Comparison of ENCODE assay signal across 9 cellular contexts in the genomic region with DNA sequence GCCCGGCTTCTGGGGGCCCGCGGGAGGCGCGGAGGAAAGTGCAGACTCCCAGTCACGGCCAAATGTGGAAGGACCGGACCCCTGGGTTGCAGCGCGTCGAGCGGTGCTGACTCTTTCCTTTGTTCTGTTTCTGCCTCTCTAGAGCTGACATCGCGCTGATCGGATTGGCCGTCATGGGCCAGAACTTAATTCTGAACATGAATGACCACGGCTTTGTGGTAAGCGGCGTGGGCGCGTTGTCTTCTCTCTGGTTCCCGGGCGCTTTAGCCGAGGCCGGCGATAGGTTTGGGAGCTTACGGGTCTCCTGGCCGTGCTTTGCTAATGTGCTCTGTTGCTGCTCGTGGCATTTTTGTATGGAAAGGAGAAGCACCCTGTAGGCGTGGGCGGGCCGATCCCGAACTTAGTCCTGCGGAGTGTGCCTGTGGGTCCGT. TPM values are rescaled to one million over a fixed set of nuclear protein-coding genes. Genes with fewer than 3 reads are reported as not detected.
DNase-seq lines count a peak whose midpoint lies in the region; ATAC-seq, FAIRE-seq and TF ChIP-seq lines count a peak whose summit lies in the region.
"Had no signal": no experiment of that assay in that cellular context is flagged by ENCODE, and none has a peak within 500 bp of the region (broad histone marks: within the 10 kb centered on the region; RNA-seq: fewer than 3 reads in every experiment).

No MANE protein-coding gene starts in this region.

- 0 to 1% methylated on average over 12 to 34 of the region's 34 CpGs for whole genome bisulfite sequencing in testis, 2 donors

- no peaks in the 10 kb centered on the region for H3K9me3 ChIP-seq in testis

- peak in 2 of 3 experiments; percentile 3 to 8 for DNase-seq in activated CD8-positive, alpha-beta memory T cell treated with anti-CD3 and anti-CD28 coated beads for 48 hours (ENCODE audit: low read depth in 2 of 3, low spot score in 2 of 3)
- DNase-seq in activated CD8-positive, alpha-beta memory T cell treated with anti-CD3 and anti-CD28 coated beads for 24 hours = no peak
- DNase-seq in RCC 7860 (ENCODE audit: low spot score) (peak; percentile 15), medulla oblongata (ENCODE audit: extremely low spot score) (peak; percentile 34), testis (peak; percentile 62)

- no peak for FAIRE-seq in RCC 7860 (lab: Jason Lieb, UNC)
- FAIRE-seq: islet of Langerhans had no signal

- peak overlapping the region; percentile 84 for H3K4me3 Mint-ChIP-seq in dendritic cell treated with granulocyte-macrophage colony-stimulating factor and Interleukin-4, amounts not matched to agents 40 ng/mL and 50 ng/mL, for 4 days

- H3K36me3 Mint-ChIP-seq in dendritic cell treated with granulocyte-macrophage colony-stimulating factor and Interleukin-4, amounts not matched to agents 40 ng/mL and 50 ng/mL, for 4 days (ENCODE audit: low read depth) = peaks cover 61% of the 10 kb centered on the region

- no peaks in the 10 kb centered on the region for H3K9me3 Mint-ChIP-seq in dendritic cell treated with granulocyte-macrophage colony-stimulating factor and Interleukin-4, amounts not matched to agents 40 ng/mL and 50 ng/mL, for 4 days

- no peak for TF ChIP-seq POLR2A in testis (IDR thresholded peaks at IDR 0.05)

- no peak for TF ChIP-seq CTCF in testis (IDR thresholded peaks at IDR 0.05)

- peak overlapping the region; percentile 64 to 89 for H3K4me3 ChIP-seq in testis

- peaks cover 23% of the 10 kb centered on the region for H3K4me1 ChIP-seq in testis

- no peaks in the 10 kb centered on the region for H3K27me3 Mint-ChIP-seq in dendritic cell treated with granulocyte-macrophage colony-stimulating factor and Interleukin-4, amounts not matched to agents 40 ng/mL and 50 ng/mL, for 4 days

- no peaks in the 10 kb centered on the region for H3K36me3 ChIP-seq in testis (ENCODE audit: low read depth, missing control alignments)

- ATAC-seq in HG03175 (IDR thresholded peaks at IDR 0.05; ENCODE audit: unreplicated experiment) = no peak
- ATAC-seq in GM18909 (IDR thresholded peaks at IDR 0.05; ENCODE audit: poor library complexity, unreplicated experiment) = no peak

- no peaks in the 10 kb centered on the region for H3K27me3 ChIP-seq in testis

- intact Hi-C loops in dendritic cell treated with granulocyte-macrophage colony-stimulating factor and Interleukin-4, amounts not matched to agents 40 ng/mL and 50 ng/mL, for 4 days (cut with micrococcal nuclease) = no loop called here
- intact Hi-C loops in testis (cut with DNase I; ENCODE audit: low total_unique reads) = no loop called here

- peak overlapping the region; percentile 89 for H3K27ac Mint-ChIP-seq in dendritic cell treated with granulocyte-macrophage colony-stimulating factor and Interleukin-4, amounts not matched to agents 40 ng/mL and 50 ng/mL, for 4 days

- H3K4me1 Mint-ChIP-seq in dendritic cell treated with granulocyte-macrophage colony-stimulating factor and Interleukin-4, amounts not matched to agents 40 ng/mL and 50 ng/mL, for 4 days (ENCODE audit: low read depth) = peaks cover 45% of the 10 kb centered on the region

- peak overlapping the region; percentile 33 to 80 for H3K27ac ChIP-seq in testis

RNA-seq across cellular contexts. Expression of gene PGD, which starts 0.6 kb away (rescaled TPM):
- total RNA-seq in testis = 100 to 1,000 TPM; 209 to 241 TPM
- polyA plus RNA-seq in testis (ENCODE audit: insufficient read depth, low read depth, low replicate concordance) = 208 TPM

RNA-seq across cellular contexts. Expression of gene CENPS, which starts 30.7 kb away (rescaled TPM):
- total RNA-seq in testis = 10 to 100 TPM; 26.4 to 49.6 TPM
- 125 TPM for polyA plus RNA-seq in testis (ENCODE audit: insufficient read depth, low read depth, low replicate concordance)

RNA-seq across cellular contexts. Expression of gene CORT, which starts 50.3 kb away (rescaled TPM):
- 1 to 10 TPM in 1 of 2 donors, under 1 TPM in 1; 0.62 to 1.4 TPM for total RNA-seq in testis
- polyA plus RNA-seq in testis (ENCODE audit: insufficient read depth, low read depth, low replicate concordance) = 0.98 TPM
